ENCODE assay signal across 20 cellular contexts in the genomic region with DNA sequence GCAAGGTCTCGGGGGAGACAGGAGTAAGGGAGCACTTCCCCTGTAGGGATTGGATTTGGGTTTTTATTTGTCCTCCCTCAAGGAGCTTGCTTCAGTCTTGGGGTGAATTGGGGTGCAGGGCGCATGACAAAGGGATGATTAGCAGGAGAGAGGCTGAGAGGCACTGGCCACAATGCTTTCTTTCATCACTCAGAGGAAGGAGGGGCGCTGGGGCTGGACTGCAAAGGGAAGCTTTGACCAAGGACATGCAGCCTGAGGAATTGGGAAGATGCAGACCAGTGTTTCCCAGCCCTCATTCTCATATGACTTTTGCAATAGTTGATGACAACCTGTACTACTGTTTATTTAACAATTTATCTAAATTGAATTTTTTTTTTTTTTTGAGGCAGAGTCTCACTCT. TPM values are rescaled to one million over a fixed set of nuclear protein-coding genes. Genes with fewer than 3 reads are reported as not detected.
DNase-seq lines count a peak whose midpoint lies in the region; ATAC-seq and TF ChIP-seq lines count a peak whose summit lies in the region.
"Had no signal": no experiment of that assay in that cellular context is flagged by ENCODE, and none has a peak within 500 bp of the region (broad histone marks: within the 10 kb centered on the region; RNA-seq: fewer than 3 reads in every experiment).

No MANE protein-coding gene starts in this region.

- TF ChIP-seq POLR2A in lower leg skin (IDR thresholded peaks at IDR 0.05), result no peak
- no peak for TF ChIP-seq POLR2A in gastroesophageal sphincter (IDR thresholded peaks at IDR 0.05)

- H3K27ac ChIP-seq in GM23338 (ENCODE audit: low read depth), result no peak overlapping the region
- no peak overlapping the region for H3K27ac ChIP-seq in Karpas-422 (ENCODE audit: low read length)
- no peak overlapping the region for H3K27ac ChIP-seq in gastroesophageal sphincter
- H3K27ac ChIP-seq: BLaER1 had no signal

- H3K79me2 ChIP-seq in GM23338 (replicated peaks; ENCODE audit: insufficient read depth), result no peaks in the 10 kb centered on the region
- no peaks in the 10 kb centered on the region for H3K79me2 ChIP-seq in Karpas-422 (ENCODE audit: low read length)

- no peak overlapping the region for H3K27ac Mint-ChIP-seq in GM23338
- H3K27ac Mint-ChIP-seq: CD8-positive, alpha-beta memory T cell had no signal

- no peak overlapping the region for H3K4me3 ChIP-seq in GM23338
- H3K4me3 ChIP-seq in lower leg skin (ENCODE audit: low read depth, poor library complexity, severe bottlenecking), result no peak overlapping the region
- no peak overlapping the region for H3K4me3 ChIP-seq in Karpas-422 (ENCODE audit: low read length)
- H3K4me3 ChIP-seq in gastroesophageal sphincter, result no peak overlapping the region
- H3K4me3 ChIP-seq: BLaER1, GM12878 had no signal

- no peak for TF ChIP-seq EP300 in gastroesophageal sphincter (IDR thresholded peaks at IDR 0.05)

- no peak overlapping the region for H3K9ac ChIP-seq in Karpas-422 (ENCODE audit: low read length)
- H3K9ac ChIP-seq: BLaER1 had no signal

- 77 to 78% methylated on average over 3 of the region's 3 CpGs for WGBS in lower leg skin, 2 donors
- WGBS in gastroesophageal sphincter (ENCODE audit: low coverage in 1 of 2), 2 donors, result 31 to 50% methylated on average over 2 of the region's 3 CpGs

- no peak for TF ChIP-seq CTCF in GM23338 (conservative IDR thresholded peaks at IDR 0.05; ENCODE audit: low read depth in 2 of 2)
- no peak for TF ChIP-seq CTCF in lower leg skin (IDR thresholded peaks at IDR 0.05)
- TF ChIP-seq CTCF in gastroesophageal sphincter (IDR thresholded peaks at IDR 0.05), result no peak

- no peaks in the 10 kb centered on the region for H3K4me1 ChIP-seq in GM23338 (ENCODE audit: insufficient read depth)
- H3K4me1 ChIP-seq in Karpas-422 (ENCODE audit: low read length), result no peaks in the 10 kb centered on the region
- no peaks in the 10 kb centered on the region for H3K4me1 ChIP-seq in gastroesophageal sphincter

- H4K20me1 ChIP-seq in GM23338 (replicated peaks; ENCODE audit: insufficient read depth), result no peaks in the 10 kb centered on the region
- H4K20me1 ChIP-seq in Karpas-422 (ENCODE audit: insufficient read depth, low read depth, low read length), result no peaks in the 10 kb centered on the region
- H4K20me1 ChIP-seq: BLaER1 had no signal

- no peaks in the 10 kb centered on the region for H3K27me3 Mint-ChIP-seq in GM23338 (ENCODE audit: insufficient read depth, low read depth, poor library complexity)

- peak; percentile 79 for ATAC-seq in GM23338
- ATAC-seq in GM18517 (IDR thresholded peaks at IDR 0.05; ENCODE audit: unreplicated experiment), result no peak
- no peak for ATAC-seq in GM21717 (IDR thresholded peaks at IDR 0.05; ENCODE audit: unreplicated experiment)
- no peak for ATAC-seq in gastroesophageal sphincter
- ATAC-seq: GM12878 had no signal

- H3F3A ChIP-seq in GM23338 (replicated peaks; ENCODE audit: low read depth), result no peaks in the 10 kb centered on the region

- no peaks in the 10 kb centered on the region for H3K36me3 ChIP-seq in GM23338 (ENCODE audit: insufficient read depth)
- H3K36me3 ChIP-seq in Karpas-422 (ENCODE audit: insufficient read depth, low read length), result no peaks in the 10 kb centered on the region
- H3K36me3 ChIP-seq in gastroesophageal sphincter, result no peaks in the 10 kb centered on the region
- H3K36me3 ChIP-seq: BLaER1 had no signal

- H3K9me2 ChIP-seq in GM23338 (ENCODE audit: insufficient read depth), result no peaks in the 10 kb centered on the region
- H3K9me2 ChIP-seq in Karpas-422 (replicated peaks; ENCODE audit: insufficient read depth, low read length), result no peaks in the 10 kb centered on the region

- H2AFZ ChIP-seq in GM23338 (peak overlapping the region; percentile 76), Karpas-422 (ENCODE audit: low read length) (no peak overlapping the region)

- DNase-seq in GM23338 (ENCODE audit: low spot score), result peak; percentile 29
- DNase-seq in foreskin melanocyte, result peak; percentile 38
- DNase-seq in lower leg skin (ENCODE audit: low spot score in 2 of 2), result peak; percentile 28 to 74
- peak in 7 of 10 donors; percentile 35 to 89 (median 73) for DNase-seq in posterior cingulate gyrus
- no peak for DNase-seq in Karpas-422
- DNase-seq: CD8-positive, alpha-beta memory T cell; DMS79 treated with DMSO at 0.1 percent for 48 hours; H7; IMR-90; Kasumi-1; NCI-H1105 treated with DMSO at 0.1 percent for 48 hours; NCI-H1694 treated with DMSO at 0.1 percent for 48 hours; NCI-H526 treated with DMSO at 0.1 percent for 48 hours; SHP77 treated with DMSO at 0.1 percent for 48 hours had no signal

- H3K4me1 Mint-ChIP-seq in GM23338, result peaks cover 8% of the 10 kb centered on the region
- H3K4me1 Mint-ChIP-seq: CD8-positive, alpha-beta memory T cell had no signal

- no peaks in the 10 kb centered on the region for H3K36me3 Mint-ChIP-seq in GM23338 (ENCODE audit: low read depth)
- H3K36me3 Mint-ChIP-seq: CD8-positive, alpha-beta memory T cell had no signal

- no peak overlapping the region for H3K4me3 Mint-ChIP-seq in GM23338
- H3K4me3 Mint-ChIP-seq: CD8-positive, alpha-beta memory T cell had no signal

- no peaks in the 10 kb centered on the region for H3K9me3 Mint-ChIP-seq in GM23338

- H3K4me2 ChIP-seq in GM23338, result no peak overlapping the region
- no peak overlapping the region for H3K4me2 ChIP-seq in Karpas-422 (ENCODE audit: low read depth, low read length, poor library complexity, severe bottlenecking)
- H3K4me2 ChIP-seq: BLaER1 had no signal

- H3K27me3 ChIP-seq in GM23338 (ENCODE audit: insufficient read depth), result no peaks in the 10 kb centered on the region
- no peaks in the 10 kb centered on the region for H3K27me3 ChIP-seq in Karpas-422 (ENCODE audit: low read length)
- H3K27me3 ChIP-seq in gastroesophageal sphincter, result peaks cover 6% of the 10 kb centered on the region
- H3K27me3 ChIP-seq: BLaER1 had no signal

- H3K9me3 ChIP-seq in Karpas-422 (ENCODE audit: low read length) (no peaks in the 10 kb centered on the region), gastroesophageal sphincter (no peaks in the 10 kb centered on the region)
- H3K9me3 ChIP-seq: BLaER1 had no signal

- intact Hi-C loops in lower leg skin (cut with DNase I; ENCODE audit: low total_unique reads) (no loop called here), posterior cingulate gyrus (cut with DNase I) (no loop called here)

TF ChIP-seq in GM23338, 12 proteins besides CTCF, POLR2A, EP300 and RAD21:
- 0 out of 2 replicates have a peak, but pooled peaks have one; percentile 24 for TF ChIP-seq NANOG (IDR thresholded peaks at IDR 0.05; ENCODE audit: borderline replicate concordance)
- TF ChIP-seq, protein P1, sequence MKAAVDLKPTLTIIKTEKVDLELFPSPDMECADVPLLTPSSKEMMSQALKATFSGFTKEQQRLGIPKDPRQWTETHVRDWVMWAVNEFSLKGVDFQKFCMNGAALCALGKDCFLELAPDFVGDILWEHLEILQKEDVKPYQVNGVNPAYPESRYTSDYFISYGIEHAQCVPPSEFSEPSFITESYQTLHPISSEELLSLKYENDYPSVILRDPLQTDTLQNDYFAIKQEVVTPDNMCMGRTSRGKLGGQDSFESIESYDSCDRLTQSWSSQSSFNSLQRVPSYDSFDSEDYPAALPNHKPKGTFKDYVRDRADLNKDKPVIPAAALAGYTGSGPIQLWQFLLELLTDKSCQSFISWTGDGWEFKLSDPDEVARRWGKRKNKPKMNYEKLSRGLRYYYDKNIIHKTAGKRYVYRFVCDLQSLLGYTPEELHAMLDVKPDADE (IDR thresholded peaks at IDR 0.05), result no peak
- no peak for TF ChIP-seq ZNF331 (CRISPR knock-in tag; IDR thresholded peaks at IDR 0.05; ENCODE audit: low read depth)
- TF ChIP-seq JUNB (IDR thresholded peaks at IDR 0.05; ENCODE audit: unreplicated experiment), result no peak
- no peak for TF ChIP-seq STAT1 (IDR thresholded peaks at IDR 0.05; ENCODE audit: unreplicated experiment)
- TF ChIP-seq POLR2AphosphoS5 (IDR thresholded peaks at IDR 0.05; ENCODE audit: low read depth), result no peak
- TF ChIP-seq, protein P2, sequence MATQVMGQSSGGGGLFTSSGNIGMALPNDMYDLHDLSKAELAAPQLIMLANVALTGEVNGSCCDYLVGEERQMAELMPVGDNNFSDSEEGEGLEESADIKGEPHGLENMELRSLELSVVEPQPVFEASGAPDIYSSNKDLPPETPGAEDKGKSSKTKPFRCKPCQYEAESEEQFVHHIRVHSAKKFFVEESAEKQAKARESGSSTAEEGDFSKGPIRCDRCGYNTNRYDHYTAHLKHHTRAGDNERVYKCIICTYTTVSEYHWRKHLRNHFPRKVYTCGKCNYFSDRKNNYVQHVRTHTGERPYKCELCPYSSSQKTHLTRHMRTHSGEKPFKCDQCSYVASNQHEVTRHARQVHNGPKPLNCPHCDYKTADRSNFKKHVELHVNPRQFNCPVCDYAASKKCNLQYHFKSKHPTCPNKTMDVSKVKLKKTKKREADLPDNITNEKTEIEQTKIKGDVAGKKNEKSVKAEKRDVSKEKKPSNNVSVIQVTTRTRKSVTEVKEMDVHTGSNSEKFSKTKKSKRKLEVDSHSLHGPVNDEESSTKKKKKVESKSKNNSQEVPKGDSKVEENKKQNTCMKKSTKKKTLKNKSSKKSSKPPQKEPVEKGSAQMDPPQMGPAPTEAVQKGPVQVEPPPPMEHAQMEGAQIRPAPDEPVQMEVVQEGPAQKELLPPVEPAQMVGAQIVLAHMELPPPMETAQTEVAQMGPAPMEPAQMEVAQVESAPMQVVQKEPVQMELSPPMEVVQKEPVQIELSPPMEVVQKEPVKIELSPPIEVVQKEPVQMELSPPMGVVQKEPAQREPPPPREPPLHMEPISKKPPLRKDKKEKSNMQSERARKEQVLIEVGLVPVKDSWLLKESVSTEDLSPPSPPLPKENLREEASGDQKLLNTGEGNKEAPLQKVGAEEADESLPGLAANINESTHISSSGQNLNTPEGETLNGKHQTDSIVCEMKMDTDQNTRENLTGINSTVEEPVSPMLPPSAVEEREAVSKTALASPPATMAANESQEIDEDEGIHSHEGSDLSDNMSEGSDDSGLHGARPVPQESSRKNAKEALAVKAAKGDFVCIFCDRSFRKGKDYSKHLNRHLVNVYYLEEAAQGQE (IDR thresholded peaks at IDR 0.05; ENCODE audit: unreplicated experiment), result no peak

RNA-seq across cellular contexts. Expression of a gene that starts 34.1 kb away (rescaled TPM):
- total RNA-seq in GM23338 (2014; rRNA removed; shearing (Covaris generic)), result 67.3 and 77.2 TPM in 2 replicates
- polyA plus RNA-seq in GM23338 (2016; fragmentation: Nextera tagmentation; extraction: Ambion mirVana), result 77.1 and 82.8 TPM in 2 replicates
- total RNA-seq in lower leg skin (10 to 100 TPM; 16.0 to 40.7 (median 32.7) TPM), gastroesophageal sphincter (10 to 100 TPM; 10.9 to 31.6 (median 17.3) TPM)
- total RNA-seq in Karpas-422 (2014; rRNA removed; shearing (Covaris generic); ENCODE audit: low replicate concordance), result not detected in 2 replicates
- total RNA-seq: A172, IMR-90 had no signal
- polyA plus RNA-seq: CD8-positive, alpha-beta memory T cell; GM12878 had no signal

RNA-seq across cellular contexts. Expression of a gene that starts 35.7 kb away (rescaled TPM):
- total RNA-seq in GM23338 (2014; rRNA removed; shearing (Covaris generic)), result 0.17 TPM in 1 of 2 replicates, not detected in the other
- not detected in 2 replicates for polyA plus RNA-seq in GM23338 (2016; fragmentation: Nextera tagmentation; extraction: Ambion mirVana)
- total RNA-seq in lower leg skin (1 to 10 TPM; 1.2 to 3.0 (median 2.3) TPM), gastroesophageal sphincter (under 1 TPM in 1 of 4 donors, not detected in 3; 0.23 TPM)
- not detected in 2 replicates for total RNA-seq in Karpas-422 (2014; rRNA removed; shearing (Covaris generic); ENCODE audit: low replicate concordance)
- total RNA-seq: A172; CD8-positive, alpha-beta memory T cell; GM12878; IMR-90 had no signal
- polyA plus RNA-seq: CD8-positive, alpha-beta memory T cell; GM12878; IMR-90 had no signal

Comparison
In these comparisons a context has a peak if more than half of its experiments do, and no peak if none do; other contexts are left out.
1. RNA of a gene that starts 34.1 kb away (total RNA-seq): 67.3 to 77.2 TPM in GM23338, 16.0 to 40.7 TPM in lower leg skin and 10.9 to 31.6 TPM in gastroesophageal sphincter; not detected in Karpas-422; every median in the first group is over 10 times any median in the second.